ENCODE assay signal across 15 cellular contexts in the genomic region with DNA sequence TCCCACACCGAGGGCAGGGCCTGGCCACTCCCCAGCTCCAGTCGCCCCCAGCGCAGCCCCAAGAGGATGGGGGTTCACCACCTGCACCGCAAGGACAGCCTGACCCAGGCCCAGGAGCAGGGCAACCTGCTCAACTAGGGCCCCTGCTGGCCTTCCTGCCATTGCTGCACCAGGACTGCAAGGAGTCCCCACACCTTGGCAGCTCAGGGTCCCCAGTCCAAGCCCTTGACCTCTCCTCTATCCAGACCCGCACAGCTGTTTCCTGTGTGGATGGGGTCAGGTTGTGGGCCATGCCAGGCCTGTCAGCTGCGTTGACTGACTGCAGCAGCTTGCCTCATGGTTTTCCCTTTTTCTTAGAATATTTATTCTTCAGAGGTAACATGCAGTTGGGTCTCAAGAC. TPM values are rescaled to one million over a fixed set of nuclear protein-coding genes. Genes with fewer than 3 reads are reported as not detected.
"Had no signal": no experiment of that assay in that cellular context is flagged by ENCODE, and none has a peak within 500 bp of the region (broad histone marks: within the 10 kb centered on the region; RNA-seq: fewer than 3 reads in every experiment).

No MANE protein-coding gene starts in this region.

- H3K9me3 ChIP-seq: esophagus squamous epithelium, prostate gland, suprapubic skin had no signal

- H3K9me3 Mint-ChIP-seq: activated CD4-positive, alpha-beta T cell treated with anti-CD3 and anti-CD28 coated beads, Interleukin-2, amount 10 ng/mL, durations not matched to agents 7 days and 5 days; activated naive CD4-positive, alpha-beta T cell treated with anti-CD3 and anti-CD28 coated beads for 36 hours; activated naive CD8-positive, alpha-beta T cell treated with anti-CD3 and anti-CD28 coated beads, Interleukin-2, amount 50 U/mL, for 24 hours; nephron; stimulated activated naive CD8-positive, alpha-beta T cell treated with anti-CD3 and anti-CD28 coated beads, Interleukin-15, Interleukin-2, amounts not matched to agents 100 ng/mL and 50 ng/mL, for 24 hours had no signal

- H3K4me3 ChIP-seq: esophagus squamous epithelium, prostate gland, smooth muscle cell, suprapubic skin had no signal

- H3K4me2 ChIP-seq: smooth muscle cell had no signal

- DNase-seq: activated CD4-positive, alpha-beta T cell treated with anti-CD3 and anti-CD28 coated beads, Interleukin-2, amount 10 ng/mL, durations not matched to agents 7 days and 5 days; activated naive CD4-positive, alpha-beta T cell treated with anti-CD3 and anti-CD28 coated beads for 36 hours; activated naive CD8-positive, alpha-beta T cell treated with anti-CD3 and anti-CD28 coated beads, Interleukin-2, amount 50 U/mL, for 24 hours; aorta; cerebellar nuclear complex; esophagus squamous epithelium; hippocampal formation; kidney glomerular epithelial cell; right cardiac atrium; trophoblast cell had no signal

- H3K27me3 ChIP-seq: suprapubic skin had no signal

- H3K27ac ChIP-seq: prostate gland, suprapubic skin had no signal

- ATAC-seq: right cardiac atrium had no signal

- H3K27ac Mint-ChIP-seq: activated CD4-positive, alpha-beta T cell treated with anti-CD3 and anti-CD28 coated beads, Interleukin-2, amount 10 ng/mL, durations not matched to agents 7 days and 5 days; activated naive CD4-positive, alpha-beta T cell treated with anti-CD3 and anti-CD28 coated beads for 36 hours; activated naive CD8-positive, alpha-beta T cell treated with anti-CD3 and anti-CD28 coated beads, Interleukin-2, amount 50 U/mL, for 24 hours; nephron; stimulated activated naive CD8-positive, alpha-beta T cell treated with anti-CD3 and anti-CD28 coated beads, Interleukin-15, Interleukin-2, amounts not matched to agents 100 ng/mL and 50 ng/mL, for 24 hours had no signal

- H3K4me3 Mint-ChIP-seq: activated CD4-positive, alpha-beta T cell treated with anti-CD3 and anti-CD28 coated beads, Interleukin-2, amount 10 ng/mL, durations not matched to agents 7 days and 5 days; activated naive CD4-positive, alpha-beta T cell treated with anti-CD3 and anti-CD28 coated beads for 36 hours; activated naive CD8-positive, alpha-beta T cell treated with anti-CD3 and anti-CD28 coated beads, Interleukin-2, amount 50 U/mL, for 24 hours; nephron; stimulated activated naive CD8-positive, alpha-beta T cell treated with anti-CD3 and anti-CD28 coated beads, Interleukin-15, Interleukin-2, amounts not matched to agents 100 ng/mL and 50 ng/mL, for 24 hours had no signal

RNA-seq across cellular contexts. Expression of a gene that starts 50.4 kb away (rescaled TPM):
- total RNA-seq: activated CD4-positive, alpha-beta T cell treated with anti-CD3 and anti-CD28 coated beads, Interleukin-2, amount 10 ng/mL, durations not matched to agents 7 days and 5 days; aorta had no signal
